In genomic region chr1:236823559-236823958, GRCh38 we compare ENCODE assay signal across 3 cellular contexts.
"Had no signal": no experiment of that assay in that cellular context is flagged by ENCODE, and none has a peak within 500 bp of the region (broad histone marks: within the 10 kb centered on the region; RNA-seq: fewer than 3 reads in every experiment).

No MANE protein-coding gene starts in this region.

- DNase-seq: GDM1, GF-D8 had no signal

- H3K4me3 ChIP-seq: GM12878 had no signal

- ATAC-seq: GM12878 had no signal
